30 cellular contexts compared by ENCODE assay signal in genomic region chr14:65045691-65046090, GRCh38.
"Had no signal": no experiment of that assay in that cellular context is flagged by ENCODE, and none has a peak within 500 bp of the region (broad histone marks: within the 10 kb centered on the region; RNA-seq: fewer than 3 reads in every experiment).

No MANE protein-coding gene starts in this region.

- H3K4me1 ChIP-seq: testis, thyroid gland, vagina had no signal

- H3K4me3 Mint-ChIP-seq: naive thymus-derived CD8-positive, alpha-beta T cell; nephron; neural crest cell; stimulated activated naive B cell treated with anti-CD40 and anti-IgM and Interleukin-4, amounts not matched to agents 10 μg/mL and 1 μg/mL and 100 μg/mL, for 72 hours had no signal

- FAIRE-seq: keratinocyte had no signal

- H2AFZ ChIP-seq: hepatocyte had no signal

- H3K27me3 Mint-ChIP-seq: naive thymus-derived CD8-positive, alpha-beta T cell; progenitor cell of endocrine pancreas; stimulated activated naive B cell treated with anti-CD40 and anti-IgM and Interleukin-4, amounts not matched to agents 10 μg/mL and 1 μg/mL and 100 μg/mL, for 72 hours had no signal

- H3K27me3 ChIP-seq: heart right ventricle, hepatocyte, left lung, ovary, stomach, testis, thyroid gland, transverse colon, upper lobe of left lung, vagina had no signal

- H3K9me3 ChIP-seq: heart right ventricle, left lung, lower lobe of right lung, ovary, stomach, testis, thyroid gland, transverse colon, upper lobe of left lung, vagina had no signal

- H3K27ac Mint-ChIP-seq: nephron; stimulated activated naive B cell treated with anti-CD40 and anti-IgM and Interleukin-4, amounts not matched to agents 10 μg/mL and 1 μg/mL and 100 μg/mL, for 72 hours had no signal

- H3K27ac ChIP-seq: hepatocyte, lower lobe of right lung, ovary, stomach, testis, thyroid gland, vagina had no signal

- H3K9me3 Mint-ChIP-seq: naive thymus-derived CD8-positive, alpha-beta T cell; nephron; neural crest cell; stimulated activated naive B cell treated with anti-CD40 and anti-IgM and Interleukin-4, amounts not matched to agents 10 μg/mL and 1 μg/mL and 100 μg/mL, for 72 hours had no signal

- H3K4me3 ChIP-seq: heart right ventricle, hepatocyte, left lung, lower lobe of right lung, ovary, skin epidermis, stomach, testis, thyroid gland, transverse colon, upper lobe of left lung, vagina had no signal

- ATAC-seq: heart right ventricle; left lung; lower lobe of right lung; naive thymus-derived CD8-positive, alpha-beta T cell; right cardiac atrium; stimulated activated naive B cell treated with anti-CD40 and anti-IgM and Interleukin-4, amounts not matched to agents 10 μg/mL and 1 μg/mL and 100 μg/mL, for 72 hours; stimulated activated naive CD8-positive, alpha-beta T cell treated with anti-CD3 and anti-CD28 coated beads, Interleukin-15, Interleukin-2, amounts not matched to agents 100 U/mL and 50 U/mL, for 24 hours had no signal

- DNase-seq: heart right ventricle; kidney glomerular epithelial cell; left cardiac atrium; left lung; lower lobe of right lung; mammary epithelial cell; mesenchymal stem cell; naive thymus-derived CD8-positive, alpha-beta T cell; occipital lobe; ovary; retina; right cardiac atrium; stimulated activated CD4-positive, alpha-beta T cell treated with anti-CD3 and anti-CD28 coated beads, Interleukin-12 subunit alpha, Interleukin-12 subunit beta, amount 100 ng/mL, for 4 hours; stimulated activated CD4-positive, alpha-beta T cell treated with anti-CD3 and anti-CD28 coated beads, Interleukin-15, amount 100 ng/mL, for 24 hours; stimulated activated CD4-positive, alpha-beta T cell treated with anti-CD3 and anti-CD28 coated beads, Interleukin-2, amount 100 ng/mL, for 24 hours; stimulated activated CD4-positive, alpha-beta T cell treated with anti-CD3 and anti-CD28 coated beads, Interleukin-4, amount 100 ng/mL, for 1 hour; stimulated activated naive B cell treated with anti-CD40 and anti-IgM and Interleukin-4, amounts not matched to agents 10 μg/mL and 1 μg/mL and 100 μg/mL, for 72 hours; stimulated activated naive CD8-positive, alpha-beta T cell treated with anti-CD3 and anti-CD28 coated beads, Interleukin-15, Interleukin-2, amounts not matched to agents 100 U/mL and 50 U/mL, for 24 hours; stomach; testis; thyroid gland; transverse colon; upper lobe of left lung had no signal

- H3K4me1 Mint-ChIP-seq: neural crest cell had no signal

- H3K4me2 ChIP-seq: hepatocyte had no signal

- H3K36me3 ChIP-seq: ovary, transverse colon had no signal

- H3K79me2 ChIP-seq: hepatocyte had no signal
